ENCODE assay signal across 13 cellular contexts in the genomic region with DNA sequence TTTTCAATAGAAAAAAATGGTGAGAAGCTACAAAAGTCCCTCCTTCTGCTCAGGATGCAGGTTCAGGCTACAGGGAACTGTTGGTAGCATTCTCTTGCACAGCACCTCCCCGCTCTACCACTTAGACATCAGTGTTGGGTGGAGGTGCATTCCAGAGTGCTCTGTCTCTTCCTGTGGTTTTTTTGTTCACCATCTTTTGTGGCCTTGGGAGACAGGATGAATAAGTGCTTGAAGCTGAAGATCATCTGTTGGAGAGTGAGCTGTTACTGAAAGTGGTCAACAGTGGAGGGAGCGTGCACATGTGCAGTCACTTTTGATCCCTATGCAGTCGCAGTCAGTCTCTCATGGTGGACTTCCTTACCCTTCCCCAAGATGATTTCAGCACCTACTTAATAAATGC. TPM values are rescaled to one million over a fixed set of nuclear protein-coding genes. Genes with fewer than 3 reads are reported as not detected.
A peak's percentile ranks its signal among the peaks of the same experiment; 100 is the strongest.
DNase-seq lines count a peak whose midpoint lies in the region; ATAC-seq and TF ChIP-seq lines count a peak whose summit lies in the region.
"Had no signal": no experiment of that assay in that cellular context is flagged by ENCODE, and none has a peak within 500 bp of the region (broad histone marks: within the 10 kb centered on the region; RNA-seq: fewer than 3 reads in every experiment).

No MANE protein-coding gene starts in this region.

- ATAC-seq in HG02678 (IDR thresholded peaks at IDR 0.05; ENCODE audit: unreplicated experiment) (no peak), GM21737 (IDR thresholded peaks at IDR 0.05; ENCODE audit: unreplicated experiment) (no peak)
- ATAC-seq: stimulated activated naive B cell treated with anti-CD40 and anti-IgM and Interleukin-4, amounts not matched to agents 10 μg/mL and 1 μg/mL and 100 μg/mL, for 72 hours had no signal

- H3K4me3 ChIP-seq in AG09309 (ENCODE audit: control insufficient read depth, low read depth, low read length) (no peak overlapping the region), adipocyte (ENCODE audit: low read length) (no peak overlapping the region), ascending aorta (no peak overlapping the region)

- DNase-seq in AG09309 (ENCODE audit: low read depth) (peak; percentile 59), HS-27A (ENCODE audit: low read depth) (peak; percentile 56), adipocyte (ENCODE audit: low read depth) (peak; percentile 29), islet precursor cell (peak; percentile 88), ascending aorta (ENCODE audit: low spot score in 2 of 2) (no peak)
- DNase-seq in activated CD4-positive, alpha-beta T cell treated with anti-CD3 and anti-CD28 coated beads, Interleukin-2, amount 50 U/mL, for 4 hours: no peak
- DNase-seq: GF-D8; NCI-H446; stimulated activated CD4-positive, alpha-beta T cell treated with anti-CD3 and anti-CD28 coated beads, Interleukin-2, amount 100 ng/mL, for 48 hours; stimulated activated naive B cell treated with anti-CD40 and anti-IgM and Interleukin-4, amounts not matched to agents 10 μg/mL and 1 μg/mL and 100 μg/mL, for 72 hours had no signal

- H3K27ac ChIP-seq in ascending aorta: no peak overlapping the region
- H3K27ac ChIP-seq: C4-2B had no signal

- H3K9ac ChIP-seq in adipocyte (ENCODE audit: low read length): no peak overlapping the region

- H3K36me3 ChIP-seq in adipocyte (ENCODE audit: control insufficient read depth, insufficient read depth, low read length, severe bottlenecking) (no peaks in the 10 kb centered on the region), ascending aorta (no peaks in the 10 kb centered on the region)

- H3K4me1 ChIP-seq in adipocyte (ENCODE audit: control insufficient read depth, insufficient read depth, low read length) (no peaks in the 10 kb centered on the region), ascending aorta (no peaks in the 10 kb centered on the region)

- no peaks in the 10 kb centered on the region for H3K27me3 ChIP-seq in adipocyte (replicated peaks; ENCODE audit: control insufficient read depth, insufficient read depth, low read length)
- no peaks in the 10 kb centered on the region for H3K27me3 ChIP-seq in ascending aorta

- intact Hi-C loops in ascending aorta (cut with DNase I): no loop called here

- H3K9me3 ChIP-seq in adipocyte (ENCODE audit: control insufficient read depth, low read length) (no peaks in the 10 kb centered on the region), ascending aorta (no peaks in the 10 kb centered on the region)

- TF ChIP-seq CTCF in AG09309 (IDR thresholded peaks at IDR 0.05; ENCODE audit: control insufficient read depth, insufficient read depth, low read depth, low read length, missing control alignments) (no peak), ascending aorta (IDR thresholded peaks at IDR 0.05) (no peak)

RNA-seq across cellular contexts. Expression of gene BTBD3, which starts 16.6 kb away (rescaled TPM):
- total RNA-seq in ascending aorta: 12.9 TPM

Comparison
In these comparisons a context has a peak if more than half of its experiments do, and no peak if none do; other contexts are left out.
1. DNase-seq: peak in AG09309 (single experiment), HS-27A (single experiment), adipocyte (single experiment) and islet precursor cell (single experiment); none in activated CD4-positive, alpha-beta T cell treated with anti-CD3 and anti-CD28 coated beads, Interleukin-2, amount 50 U/mL, for 4 hours (0 of 2) and ascending aorta (0 of 2).